Comparison of ENCODE assay signal across 31 cellular contexts in the genomic region with DNA sequence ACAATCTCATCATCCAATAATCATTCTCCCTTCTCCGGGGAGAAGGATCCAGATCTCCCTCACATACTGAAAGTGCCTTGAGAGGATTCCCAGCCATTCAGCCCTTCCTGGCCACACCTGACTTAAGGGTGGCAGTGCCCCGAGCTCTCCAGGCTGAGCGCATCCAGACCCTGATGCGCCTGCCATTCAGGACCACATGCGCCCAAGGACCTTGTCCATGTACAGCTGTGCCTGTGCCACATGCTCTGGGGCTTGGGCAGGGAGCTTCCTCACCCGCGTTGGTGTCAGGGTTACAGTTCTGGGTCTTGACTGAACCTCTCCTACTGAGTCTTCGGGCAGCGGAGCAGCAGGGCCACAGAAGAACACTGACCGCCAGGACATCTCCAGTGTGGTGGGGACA.
"Had no signal": no experiment of that assay in that cellular context is flagged by ENCODE, and none has a peak within 500 bp of the region (broad histone marks: within the 10 kb centered on the region; RNA-seq: fewer than 3 reads in every experiment).

No MANE protein-coding gene starts in this region.

- DNase-seq: activated B cell treated with CpG ODN at 0.5 μM for 24 hours; activated CD4-positive, alpha-beta memory T cell treated with anti-CD3 and anti-CD28 coated beads for 36 hours; activated CD4-positive, alpha-beta T cell treated with anti-CD3 and anti-CD28 coated beads for 4 hours; activated CD4-positive, alpha-beta T cell treated with anti-CD3 and anti-CD28 coated beads, Interleukin-2, amount 50 U/mL, for 1 hour; activated CD4-positive, CD25-positive, alpha-beta regulatory T cell treated with anti-CD3 and anti-CD28 coated beads, Interleukin-2, amount 50 U/mL, for 72 hours; activated CD8-positive, alpha-beta memory T cell treated with anti-CD3 and anti-CD28 coated beads for 24 hours; activated CD8-positive, alpha-beta memory T cell treated with anti-CD3 and anti-CD28 coated beads, Interleukin-2, amount 10 ng/mL, durations not matched to agents 7 days and 5 days; activated CD8-positive, alpha-beta memory T cell treated with anti-CD3 and anti-CD28 coated beads, Interleukin-2, amount 50 U/mL, for 48 hours; activated effector memory CD4-positive, alpha-beta T cell treated with anti-CD3 and anti-CD28 coated beads, Interleukin-2, amount 50 U/mL, for 16 hours; activated naive CD4-positive, alpha-beta T cell; activated naive CD4-positive, alpha-beta T cell treated with anti-CD3 and anti-CD28 coated beads, Interleukin-2, amount 50 U/mL, for 16 hours; activated naive CD8-positive, alpha-beta T cell treated with anti-CD3 and anti-CD28 coated beads for 36 hours; activated T-cell treated with anti-CD3 and anti-CD28 coated beads, Interleukin-2, amount 50 U/mL, for 48 hours; amniotic stem cell; aorta; brain microvascular endothelial cell; NCI-H1092 treated with DMSO at 0.1 percent for 48 hours; NCI-H1417; NCI-H187 treated with DMSO at 0.1 percent for 48 hours; NCI-H2081; NCI-H226; NCI-H524 treated with DMSO at 0.1 percent for 48 hours; Peyer's patch; Right ventricle myocardium superior; RPMI8226; SW 1271; T-helper 1 cell; T-helper 2 cell; T-helper 9 cell had no signal

- H3K27me3 ChIP-seq: brain microvascular endothelial cell, cardiac muscle cell, Peyer's patch had no signal

- H3K4me1 ChIP-seq: Peyer's patch had no signal

- H3K27ac ChIP-seq: brain microvascular endothelial cell, cardiac muscle cell, Peyer's patch, VCaP had no signal

- H3K9me3 ChIP-seq: Peyer's patch had no signal

- ATAC-seq: activated CD8-positive, alpha-beta memory T cell treated with anti-CD3 and anti-CD28 coated beads, Interleukin-2, amount 10 ng/mL, durations not matched to agents 7 days and 5 days had no signal

- H3K4me3 ChIP-seq: cardiac muscle cell, Peyer's patch had no signal
